ENCODE assay signal across 1 cellular context in the genomic region with DNA sequence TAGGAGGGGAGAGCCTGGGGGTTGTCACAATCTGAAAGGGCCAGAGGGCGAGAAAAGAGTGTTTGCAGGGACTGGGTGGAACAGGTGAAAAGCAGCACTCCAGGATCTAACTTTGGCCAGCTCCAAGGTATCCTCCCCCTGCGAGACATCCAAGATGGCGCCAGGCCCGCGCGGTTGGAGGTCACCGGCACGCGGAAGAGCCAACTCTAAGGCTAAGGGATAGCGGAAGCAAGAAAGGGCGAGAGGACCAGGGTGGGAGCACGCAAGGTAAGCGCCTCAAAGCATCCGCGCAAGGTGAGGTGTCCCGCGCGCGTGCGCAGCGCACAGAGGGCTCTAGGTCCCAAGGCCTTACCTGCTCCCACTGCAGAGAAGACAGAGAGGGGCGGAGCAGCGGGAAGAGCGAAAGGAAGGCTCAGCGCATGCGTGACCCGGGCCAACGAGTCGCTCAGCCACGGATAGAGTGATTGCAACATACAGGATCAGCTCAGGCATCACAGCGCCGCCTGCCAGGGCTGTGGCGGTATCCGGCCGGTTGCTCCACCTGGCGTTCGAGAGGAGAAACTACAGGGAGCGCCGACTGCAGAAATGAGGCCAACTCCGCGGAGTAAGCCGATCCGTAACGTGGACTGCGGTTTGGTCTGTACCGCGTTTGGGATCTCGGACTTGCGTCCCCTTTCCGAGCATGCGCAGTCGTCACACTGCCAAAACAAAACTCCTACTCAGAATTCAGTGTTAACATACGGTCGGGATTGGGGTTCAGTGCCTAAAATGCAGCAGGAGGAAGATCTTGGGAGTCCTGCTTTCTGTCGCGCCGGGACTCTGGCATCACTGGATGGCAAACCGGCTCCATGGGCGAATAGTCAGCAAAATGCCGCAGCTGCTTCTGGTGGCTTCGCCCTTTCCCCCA.
A peak's percentile ranks its signal among the peaks of the same experiment; 100 is the strongest.
TF ChIP-seq lines count a peak whose summit lies in the region.

Gene ATP5MC2, minus strand, starts transcription at position 383 of the 907 bp plus-strand sequence. CDS start 3,469 bp downstream, outside the sequence.

TF ChIP-seq in WTC11, 78 proteins besides CTCF, POLR2A, EP300 and RAD21 (continued from another document and continues in another):
- TF ChIP-seq, protein P1, sequence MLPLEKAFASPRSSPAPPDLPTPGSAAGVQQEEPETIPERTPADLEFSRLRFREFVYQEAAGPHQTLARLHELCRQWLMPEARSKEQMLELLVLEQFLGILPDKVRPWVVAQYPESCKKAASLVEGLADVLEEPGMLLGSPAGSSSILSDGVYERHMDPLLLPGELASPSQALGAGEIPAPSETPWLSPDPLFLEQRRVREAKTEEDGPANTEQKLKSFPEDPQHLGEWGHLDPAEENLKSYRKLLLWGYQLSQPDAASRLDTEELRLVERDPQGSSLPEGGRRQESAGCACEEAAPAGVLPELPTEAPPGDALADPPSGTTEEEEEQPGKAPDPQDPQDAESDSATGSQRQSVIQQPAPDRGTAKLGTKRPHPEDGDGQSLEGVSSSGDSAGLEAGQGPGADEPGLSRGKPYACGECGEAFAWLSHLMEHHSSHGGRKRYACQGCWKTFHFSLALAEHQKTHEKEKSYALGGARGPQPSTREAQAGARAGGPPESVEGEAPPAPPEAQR (CRISPR knock-in tag; IDR thresholded peaks at IDR 0.05) = no peak
- no peak for TF ChIP-seq ATF1 (CRISPR knock-in tag; IDR thresholded peaks at IDR 0.05)
- TF ChIP-seq CBFB (CRISPR knock-in tag; IDR thresholded peaks at IDR 0.05; ENCODE audit: low read depth) = 0 out of 2 replicates have a peak, but pooled peaks have one; percentile 79
- peak; percentile 100 for TF ChIP-seq ZNF121 (CRISPR knock-in tag; IDR thresholded peaks at IDR 0.05)
- no peak for TF ChIP-seq NR3C1 (CRISPR knock-in tag; conservative IDR thresholded peaks at IDR 0.05; ENCODE audit: low read depth)
- TF ChIP-seq ZNF423 (CRISPR knock-in tag; IDR thresholded peaks at IDR 0.05) = no peak
- TF ChIP-seq ZNF416 (CRISPR knock-in tag; IDR thresholded peaks at IDR 0.05) = 0 out of 2 replicates have a peak, but pooled peaks have one; percentile 10
- no peak for TF ChIP-seq RORB (CRISPR knock-in tag; IDR thresholded peaks at IDR 0.05)
- no peak for TF ChIP-seq NR2C2 (CRISPR knock-in tag; IDR thresholded peaks at IDR 0.05)
- TF ChIP-seq ZNF281 (CRISPR knock-in tag; IDR thresholded peaks at IDR 0.05) = no peak
- TF ChIP-seq FOXK1 (CRISPR knock-in tag; IDR thresholded peaks at IDR 0.05) = peak; percentile 86
- TF ChIP-seq, protein P2, sequence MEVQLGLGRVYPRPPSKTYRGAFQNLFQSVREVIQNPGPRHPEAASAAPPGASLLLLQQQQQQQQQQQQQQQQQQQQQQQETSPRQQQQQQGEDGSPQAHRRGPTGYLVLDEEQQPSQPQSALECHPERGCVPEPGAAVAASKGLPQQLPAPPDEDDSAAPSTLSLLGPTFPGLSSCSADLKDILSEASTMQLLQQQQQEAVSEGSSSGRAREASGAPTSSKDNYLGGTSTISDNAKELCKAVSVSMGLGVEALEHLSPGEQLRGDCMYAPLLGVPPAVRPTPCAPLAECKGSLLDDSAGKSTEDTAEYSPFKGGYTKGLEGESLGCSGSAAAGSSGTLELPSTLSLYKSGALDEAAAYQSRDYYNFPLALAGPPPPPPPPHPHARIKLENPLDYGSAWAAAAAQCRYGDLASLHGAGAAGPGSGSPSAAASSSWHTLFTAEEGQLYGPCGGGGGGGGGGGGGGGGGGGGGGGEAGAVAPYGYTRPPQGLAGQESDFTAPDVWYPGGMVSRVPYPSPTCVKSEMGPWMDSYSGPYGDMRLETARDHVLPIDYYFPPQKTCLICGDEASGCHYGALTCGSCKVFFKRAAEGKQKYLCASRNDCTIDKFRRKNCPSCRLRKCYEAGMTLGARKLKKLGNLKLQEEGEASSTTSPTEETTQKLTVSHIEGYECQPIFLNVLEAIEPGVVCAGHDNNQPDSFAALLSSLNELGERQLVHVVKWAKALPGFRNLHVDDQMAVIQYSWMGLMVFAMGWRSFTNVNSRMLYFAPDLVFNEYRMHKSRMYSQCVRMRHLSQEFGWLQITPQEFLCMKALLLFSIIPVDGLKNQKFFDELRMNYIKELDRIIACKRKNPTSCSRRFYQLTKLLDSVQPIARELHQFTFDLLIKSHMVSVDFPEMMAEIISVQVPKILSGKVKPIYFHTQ (CRISPR knock-in tag; IDR thresholded peaks at IDR 0.05) = no peak
- peak; percentile 93 for TF ChIP-seq GABPB1 (CRISPR knock-in tag; IDR thresholded peaks at IDR 0.05)
- peak; percentile 74; the same call in 1 of the 2 replicates for TF ChIP-seq TEAD1 (CRISPR knock-in tag; IDR thresholded peaks at IDR 0.05)
- TF ChIP-seq NFATC4 (CRISPR knock-in tag; IDR thresholded peaks at IDR 0.05) = no peak
- peak; percentile 91 for TF ChIP-seq ETV6 (CRISPR knock-in tag; IDR thresholded peaks at IDR 0.05)
- TF ChIP-seq, protein P3, sequence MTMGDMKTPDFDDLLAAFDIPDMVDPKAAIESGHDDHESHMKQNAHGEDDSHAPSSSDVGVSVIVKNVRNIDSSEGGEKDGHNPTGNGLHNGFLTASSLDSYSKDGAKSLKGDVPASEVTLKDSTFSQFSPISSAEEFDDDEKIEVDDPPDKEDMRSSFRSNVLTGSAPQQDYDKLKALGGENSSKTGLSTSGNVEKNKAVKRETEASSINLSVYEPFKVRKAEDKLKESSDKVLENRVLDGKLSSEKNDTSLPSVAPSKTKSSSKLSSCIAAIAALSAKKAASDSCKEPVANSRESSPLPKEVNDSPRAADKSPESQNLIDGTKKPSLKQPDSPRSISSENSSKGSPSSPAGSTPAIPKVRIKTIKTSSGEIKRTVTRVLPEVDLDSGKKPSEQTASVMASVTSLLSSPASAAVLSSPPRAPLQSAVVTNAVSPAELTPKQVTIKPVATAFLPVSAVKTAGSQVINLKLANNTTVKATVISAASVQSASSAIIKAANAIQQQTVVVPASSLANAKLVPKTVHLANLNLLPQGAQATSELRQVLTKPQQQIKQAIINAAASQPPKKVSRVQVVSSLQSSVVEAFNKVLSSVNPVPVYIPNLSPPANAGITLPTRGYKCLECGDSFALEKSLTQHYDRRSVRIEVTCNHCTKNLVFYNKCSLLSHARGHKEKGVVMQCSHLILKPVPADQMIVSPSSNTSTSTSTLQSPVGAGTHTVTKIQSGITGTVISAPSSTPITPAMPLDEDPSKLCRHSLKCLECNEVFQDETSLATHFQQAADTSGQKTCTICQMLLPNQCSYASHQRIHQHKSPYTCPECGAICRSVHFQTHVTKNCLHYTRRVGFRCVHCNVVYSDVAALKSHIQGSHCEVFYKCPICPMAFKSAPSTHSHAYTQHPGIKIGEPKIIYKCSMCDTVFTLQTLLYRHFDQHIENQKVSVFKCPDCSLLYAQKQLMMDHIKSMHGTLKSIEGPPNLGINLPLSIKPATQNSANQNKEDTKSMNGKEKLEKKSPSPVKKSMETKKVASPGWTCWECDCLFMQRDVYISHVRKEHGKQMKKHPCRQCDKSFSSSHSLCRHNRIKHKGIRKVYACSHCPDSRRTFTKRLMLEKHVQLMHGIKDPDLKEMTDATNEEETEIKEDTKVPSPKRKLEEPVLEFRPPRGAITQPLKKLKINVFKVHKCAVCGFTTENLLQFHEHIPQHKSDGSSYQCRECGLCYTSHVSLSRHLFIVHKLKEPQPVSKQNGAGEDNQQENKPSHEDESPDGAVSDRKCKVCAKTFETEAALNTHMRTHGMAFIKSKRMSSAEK (CRISPR knock-in tag; IDR thresholded peaks at IDR 0.05; ENCODE audit: borderline replicate concordance) = peak; percentile 68; the same call in 1 of the 2 replicates
- TF ChIP-seq ZNF219 (CRISPR knock-in tag; IDR thresholded peaks at IDR 0.05; ENCODE audit: borderline replicate concordance) = no peak
- no peak for TF ChIP-seq NFYB (CRISPR knock-in tag; conservative IDR thresholded peaks at IDR 0.05; ENCODE audit: low read depth)
- TF ChIP-seq, protein P4, sequence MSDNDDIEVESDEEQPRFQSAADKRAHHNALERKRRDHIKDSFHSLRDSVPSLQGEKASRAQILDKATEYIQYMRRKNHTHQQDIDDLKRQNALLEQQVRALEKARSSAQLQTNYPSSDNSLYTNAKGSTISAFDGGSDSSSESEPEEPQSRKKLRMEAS (CRISPR knock-in tag; IDR thresholded peaks at IDR 0.05) = peak; percentile 98
- TF ChIP-seq TCF7 (CRISPR knock-in tag; IDR thresholded peaks at IDR 0.05; ENCODE audit: low read depth) = no peak
- peak; percentile 80 for TF ChIP-seq SMAD3 (CRISPR knock-in tag; IDR thresholded peaks at IDR 0.05; ENCODE audit: borderline replicate concordance)
- no peak for TF ChIP-seq TEAD4 (CRISPR knock-in tag; IDR thresholded peaks at IDR 0.05)
- no peak for TF ChIP-seq MXD4 (CRISPR knock-in tag; IDR thresholded peaks at IDR 0.05; ENCODE audit: borderline replicate concordance)
- peak; percentile 62 for TF ChIP-seq SP1 (CRISPR knock-in tag; conservative IDR thresholded peaks at IDR 0.05)
- peak; percentile 93 for TF ChIP-seq HMGXB4 (CRISPR knock-in tag; IDR thresholded peaks at IDR 0.05)
- TF ChIP-seq NR1H2 (CRISPR knock-in tag; IDR thresholded peaks at IDR 0.05) = no peak
- TF ChIP-seq AFF4 (CRISPR knock-in tag; IDR thresholded peaks at IDR 0.05; ENCODE audit: borderline replicate concordance) = peak; percentile 79; the same call in 1 of the 2 replicates
- TF ChIP-seq, protein P5, sequence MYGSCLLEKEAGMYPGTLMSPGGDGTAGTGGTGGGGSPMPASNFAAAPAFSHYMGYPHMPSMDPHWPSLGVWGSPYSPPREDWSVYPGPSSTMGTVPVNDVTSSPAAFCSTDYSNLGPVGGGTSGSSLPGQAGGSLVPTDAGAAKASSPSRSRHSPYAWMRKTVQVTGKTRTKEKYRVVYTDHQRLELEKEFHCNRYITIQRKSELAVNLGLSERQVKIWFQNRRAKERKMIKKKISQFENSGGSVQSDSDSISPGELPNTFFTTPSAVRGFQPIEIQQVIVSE (CRISPR knock-in tag; IDR thresholded peaks at IDR 0.05; ENCODE audit: borderline replicate concordance) = 0 out of 2 replicates have a peak, but pooled peaks have one; percentile 35
- TF ChIP-seq, protein P6, sequence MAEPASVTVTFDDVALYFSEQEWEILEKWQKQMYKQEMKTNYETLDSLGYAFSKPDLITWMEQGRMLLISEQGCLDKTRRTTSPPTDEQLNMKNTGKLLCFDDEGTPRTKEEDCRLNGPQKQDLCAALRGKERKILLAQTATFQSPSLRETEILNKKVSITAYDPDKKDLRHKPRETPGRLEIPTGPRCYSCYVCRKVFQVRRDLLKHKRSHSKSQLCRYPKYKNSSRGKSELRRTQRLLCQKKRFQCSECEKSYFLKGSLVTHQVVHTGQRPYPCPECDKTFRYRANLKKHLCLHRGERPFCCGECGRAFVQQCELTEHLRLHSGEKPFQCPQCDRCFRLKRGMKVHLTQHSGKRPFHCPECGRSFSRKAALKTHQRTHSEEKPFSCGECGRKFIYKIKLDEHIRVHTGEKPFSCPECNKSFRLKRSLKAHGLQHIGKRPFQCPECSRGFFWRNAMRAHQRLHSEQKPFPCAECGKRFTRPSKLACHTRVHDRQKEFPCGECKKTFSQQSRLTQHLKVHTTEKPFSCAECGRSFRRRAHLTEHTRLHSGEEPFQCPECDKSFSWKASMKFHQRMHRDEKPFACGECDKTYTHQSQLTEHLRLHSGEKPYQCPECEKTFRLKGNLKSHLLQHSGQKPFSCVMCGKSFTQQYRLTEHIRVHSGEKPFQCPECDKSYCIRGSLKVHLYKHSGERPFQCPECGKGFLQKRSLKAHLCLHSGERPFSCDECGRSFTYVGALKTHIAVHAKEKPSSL (CRISPR knock-in tag; conservative IDR thresholded peaks at IDR 0.05) = no peak
- TF ChIP-seq CREM (CRISPR knock-in tag; IDR thresholded peaks at IDR 0.05) = no peak
